Comparison of ENCODE assay signal across 8 cellular contexts in the genomic region with DNA sequence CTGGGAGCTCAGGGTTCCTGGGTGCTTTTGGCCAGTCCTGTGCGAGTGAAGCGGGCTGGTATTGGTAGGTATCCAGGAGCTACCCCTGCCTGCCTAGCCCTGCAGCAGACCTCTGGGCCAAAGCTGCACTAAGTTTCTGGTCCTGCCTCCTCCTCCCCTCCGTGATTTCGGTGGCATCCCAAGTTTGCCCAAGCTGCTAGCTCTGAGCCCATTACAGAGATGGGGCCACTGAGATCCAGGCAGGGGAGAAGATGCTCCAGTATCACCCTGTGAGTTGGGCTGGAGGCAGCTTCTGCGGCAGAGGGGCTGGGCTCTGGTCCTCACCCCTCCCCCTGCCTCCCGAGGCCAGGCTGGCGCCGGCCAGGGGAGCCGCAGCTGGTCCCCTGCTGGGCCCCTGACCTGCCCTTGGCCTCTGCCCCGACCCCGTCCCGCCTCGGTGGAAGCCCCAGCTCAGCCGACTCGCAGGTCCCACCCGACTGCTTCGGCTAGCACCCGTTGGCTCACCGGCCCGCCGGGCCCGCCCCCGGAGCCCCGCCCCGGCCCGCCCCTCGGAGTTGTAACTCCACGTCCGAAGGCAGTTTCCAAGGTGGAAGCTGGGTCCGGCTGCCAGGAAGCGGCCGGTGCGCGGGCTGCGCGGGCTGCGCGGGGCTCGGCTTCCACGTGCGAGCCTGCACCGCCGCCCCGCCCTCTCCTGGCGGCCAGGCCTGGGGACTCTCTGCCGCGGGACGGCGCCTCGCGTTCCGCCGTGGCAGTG. TPM values are rescaled to one million over a fixed set of nuclear protein-coding genes. Genes with fewer than 3 reads are reported as not detected.
DNase-seq lines count a peak whose midpoint lies in the region; ATAC-seq and TF ChIP-seq lines count a peak whose summit lies in the region.

A gene with protein sequence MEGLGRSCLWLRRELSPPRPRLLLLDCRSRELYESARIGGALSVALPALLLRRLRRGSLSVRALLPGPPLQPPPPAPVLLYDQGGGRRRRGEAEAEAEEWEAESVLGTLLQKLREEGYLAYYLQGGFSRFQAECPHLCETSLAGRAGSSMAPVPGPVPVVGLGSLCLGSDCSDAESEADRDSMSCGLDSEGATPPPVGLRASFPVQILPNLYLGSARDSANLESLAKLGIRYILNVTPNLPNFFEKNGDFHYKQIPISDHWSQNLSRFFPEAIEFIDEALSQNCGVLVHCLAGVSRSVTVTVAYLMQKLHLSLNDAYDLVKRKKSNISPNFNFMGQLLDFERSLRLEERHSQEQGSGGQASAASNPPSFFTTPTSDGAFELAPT (plus strand): TSS at position 584 of the 754 bp plus-strand sequence. CDS start 751 bp downstream, outside the sequence.

- no peak for TF ChIP-seq CTCF in cardiac fibroblast (IDR thresholded peaks at IDR 0.05; ENCODE audit: low read depth, low read length)

- no peaks in the 10 kb centered on the region for H3K36me3 Mint-ChIP-seq in CD8-positive, alpha-beta memory T cell
- no peaks in the 10 kb centered on the region for H3K36me3 Mint-ChIP-seq in naive B cell

- no peaks in the 10 kb centered on the region for H3K9me3 ChIP-seq in CD8-positive, alpha-beta memory T cell (ENCODE audit: low read length)

- peak within 1 kb of the TSS in 5 of 7 donors; percentile 23 to 72 (median 34) for H3K4me3 Mint-ChIP-seq in CD8-positive, alpha-beta memory T cell
- peak within 1 kb of the TSS in 7 of 8 donors; percentile 52 to 80 (median 70) for H3K4me3 Mint-ChIP-seq in naive B cell

- no peaks in the 10 kb centered on the region for H3K36me3 ChIP-seq in CD8-positive, alpha-beta memory T cell (ENCODE audit: insufficient read depth, low read length)

- CTCF ChIA-PET in CD8-positive, alpha-beta memory T cell (lab: Charles Lee): interaction anchor here (0.6 to 2.0 kb wide), 4 partner anchors 11 to 37 kb away, joined by 3 to 5 read pairs (median 4); no protein-coding TSS in a partner anchor

- no peak within 1 kb of the TSS for H3K27ac ChIP-seq in CD8-positive, alpha-beta memory T cell (ENCODE audit: low read depth, low read length)

- ATAC-seq in naive B cell (ENCODE audit: low read depth in 2 of 2) (peak; percentile 19 to 32), HG03432 (IDR thresholded peaks at IDR 0.05; ENCODE audit: unreplicated experiment) (no peak), GM21390 (IDR thresholded peaks at IDR 0.05; ENCODE audit: unreplicated experiment) (no peak), HG02884 (IDR thresholded peaks at IDR 0.05; ENCODE audit: unreplicated experiment) (no peak), GM19397 (IDR thresholded peaks at IDR 0.05; ENCODE audit: unreplicated experiment) (no peak)

- H3K27me3 Mint-ChIP-seq in CD8-positive, alpha-beta memory T cell: peaks cover 14 to 19% of the 10 kb centered on the region in 2 donors
- peaks cover 9 to 28% (median 27%) of the 10 kb centered on the region in 3 donors for H3K27me3 Mint-ChIP-seq in naive B cell

- no peak for DNase-seq in CD8-positive, alpha-beta memory T cell
- DNase-seq in HuH-7 (ENCODE audit: low spot score) (peak; percentile 88), cardiac fibroblast (ENCODE audit: low read depth in 2 of 2) (peak; percentile 15 to 29), naive B cell (no peak)

- H3K4me1 ChIP-seq in CD8-positive, alpha-beta memory T cell (ENCODE audit: insufficient read depth, low read length): no peaks in the 10 kb centered on the region

- H3K4me3 ChIP-seq in CD8-positive, alpha-beta memory T cell (ENCODE audit: low read length): no peak within 1 kb of the TSS
- no peak within 1 kb of the TSS for H3K4me3 ChIP-seq in cardiac fibroblast (replicated peaks in 1 of 2; ENCODE audit: low read depth in 2 of 2, low read length in 2 of 2)

- H3K9me3 Mint-ChIP-seq in CD8-positive, alpha-beta memory T cell: no peaks in the 10 kb centered on the region
- peaks cover 0 to 5% (median 0%) of the 10 kb centered on the region in 7 donors for H3K9me3 Mint-ChIP-seq in naive B cell

- H3K27ac Mint-ChIP-seq in CD8-positive, alpha-beta memory T cell: no peak within 1 kb of the TSS
- H3K27ac Mint-ChIP-seq in naive B cell: peak within 1 kb of the TSS in 2 of 6 donors; percentile 26 to 71

- peaks cover 0 to 6% (median 5%) of the 10 kb centered on the region in 3 donors for H3K4me1 Mint-ChIP-seq in CD8-positive, alpha-beta memory T cell
- H3K4me1 Mint-ChIP-seq in naive B cell: peaks cover 7 to 18% (median 16%) of the 10 kb centered on the region in 3 donors

- POLR2A ChIA-PET in CD8-positive, alpha-beta memory T cell (lab: Charles Lee): no interaction called here

- H3K27me3 ChIP-seq in CD8-positive, alpha-beta memory T cell (ENCODE audit: insufficient read depth, low read length, poor library complexity, severe bottlenecking): no peaks in the 10 kb centered on the region

RNA-seq across cellular contexts. Expression of the gene that starts here (rescaled TPM):
- total RNA-seq in CD8-positive, alpha-beta memory T cell: under 1 TPM; 0.09 to 0.15 TPM
- polyA plus RNA-seq in CD8-positive, alpha-beta memory T cell: 0.08 TPM
- polyA plus RNA-seq in naive B cell (ENCODE audit: low read depth in 6 of 6): not detected

Comparison
In these comparisons a context has a peak if more than half of its experiments do, and no peak if none do; other contexts are left out.
1. Peak in ATAC-seq in naive B cell; RNA of the gene not detected or under 1 TPM.
2. DNase-seq: peak in HuH-7 (single experiment) and cardiac fibroblast (2 of 2); none in CD8-positive, alpha-beta memory T cell (0 of 5) and naive B cell (single experiment).